Comparison of ENCODE assay signal across 19 cellular contexts in the genomic region with DNA sequence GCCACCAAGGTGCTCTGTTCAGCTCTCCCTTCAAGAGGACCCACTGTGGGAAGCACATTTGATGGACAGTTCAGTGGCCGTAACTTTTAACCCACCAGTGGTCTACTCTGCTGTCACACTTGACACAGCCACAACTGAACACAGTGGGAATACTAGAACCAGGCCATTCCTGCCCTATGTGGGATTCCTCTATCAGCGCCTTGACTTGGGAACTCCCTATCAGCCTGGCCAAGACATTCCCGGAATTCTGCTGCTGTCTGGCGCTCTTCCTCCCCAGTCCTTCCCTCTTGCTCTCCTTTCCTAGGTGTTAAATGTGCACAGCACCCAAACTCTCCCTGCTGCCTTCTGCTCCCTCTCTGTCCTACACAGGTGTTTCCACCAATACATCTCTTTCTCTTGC.
"Had no signal": no experiment of that assay in that cellular context is flagged by ENCODE, and none has a peak within 500 bp of the region (broad histone marks: within the 10 kb centered on the region; RNA-seq: fewer than 3 reads in every experiment).

No MANE protein-coding gene starts in this region.

- H3K4me1 ChIP-seq: breast epithelium, prostate gland, thyroid gland, uterus had no signal

- H3K9me3 ChIP-seq: breast epithelium, prostate gland, thyroid gland, uterus had no signal

- ATAC-seq: left lobe of liver; natural killer cell treated with Interleukin-12 subunit alpha and Interleukin-12 subunit beta and Interleukin-15 and Interleukin-18, amount 100 ng/mL, for 72 hours had no signal

- H3K36me3 ChIP-seq: breast epithelium, prostate gland, thyroid gland, uterus had no signal

- FAIRE-seq: keratinocyte had no signal

- H3K27ac ChIP-seq: breast epithelium, prostate gland, thyroid gland, uterus had no signal

- H3K4me1 Mint-ChIP-seq: activated CD4-positive, alpha-beta T cell treated with anti-CD3 and anti-CD28 coated beads, Interleukin-2, amount 10 ng/mL, durations not matched to agents 24 days and 14 days had no signal

- H3K4me3 ChIP-seq: breast epithelium, prostate gland, thyroid gland, uterus had no signal

- H3K4me3 Mint-ChIP-seq: activated CD4-positive, alpha-beta T cell treated with anti-CD3 and anti-CD28 coated beads, Interleukin-2, amount 10 ng/mL, durations not matched to agents 24 days and 14 days; activated naive CD8-positive, alpha-beta T cell treated with anti-CD3 and anti-CD28 coated beads, Interleukin-2, amount 10 ng/mL, durations not matched to agents 7 days and 5 days; activated T-helper 1 cell treated with anti-CD3 and anti-CD28 coated beads, Interleukin-12 subunit alpha, Interleukin-12 subunit beta, Interleukin-2, Interleukin-4 antibody, amounts not matched to agents 30 ng/mL and 10 ng/mL and 1 ng/mL, durations not matched to agents 14 hours and 24 hours and 36 hours; dendritic cell treated with granulocyte-macrophage colony-stimulating factor and Interleukin-4, amounts not matched to agents 40 ng/mL and 50 ng/mL, for 4 days; natural killer cell treated with Interleukin-12 subunit alpha and Interleukin-12 subunit beta and Interleukin-15 and Interleukin-18, amount 100 ng/mL, for 72 hours had no signal

- H3K27me3 ChIP-seq: breast epithelium, thyroid gland, uterus had no signal

- H3K27ac Mint-ChIP-seq: activated CD4-positive, alpha-beta T cell treated with anti-CD3 and anti-CD28 coated beads, Interleukin-2, amount 10 ng/mL, durations not matched to agents 24 days and 14 days; activated naive CD8-positive, alpha-beta T cell treated with anti-CD3 and anti-CD28 coated beads, Interleukin-2, amount 10 ng/mL, durations not matched to agents 7 days and 5 days; activated T-helper 1 cell treated with anti-CD3 and anti-CD28 coated beads, Interleukin-12 subunit alpha, Interleukin-12 subunit beta, Interleukin-2, Interleukin-4 antibody, amounts not matched to agents 30 ng/mL and 10 ng/mL and 1 ng/mL, durations not matched to agents 14 hours and 24 hours and 36 hours; dendritic cell treated with granulocyte-macrophage colony-stimulating factor and Interleukin-4, amounts not matched to agents 40 ng/mL and 50 ng/mL, for 4 days; natural killer cell treated with Interleukin-12 subunit alpha and Interleukin-12 subunit beta and Interleukin-15 and Interleukin-18, amount 100 ng/mL, for 72 hours had no signal

- DNase-seq: activated CD4-positive, alpha-beta T cell treated with anti-CD3 and anti-CD28 coated beads, Interleukin-2, amount 10 ng/mL, durations not matched to agents 24 days and 14 days; activated CD4-positive, CD25-positive, alpha-beta regulatory T cell; activated CD8-positive, alpha-beta memory T cell treated with anti-CD3 and anti-CD28 coated beads for 24 hours; activated naive CD8-positive, alpha-beta T cell treated with anti-CD3 and anti-CD28 coated beads, Interleukin-2, amount 10 ng/mL, durations not matched to agents 7 days and 5 days; anterior cingulate cortex; effector memory CD4-positive, alpha-beta T cell; occipital lobe; stimulated activated CD4-positive, alpha-beta T cell treated with anti-CD3 and anti-CD28 coated beads, Interleukin-12 subunit alpha, Interleukin-12 subunit beta, amount 100 ng/mL, for 4 hours; stimulated activated CD4-positive, alpha-beta T cell treated with anti-CD3 and anti-CD28 coated beads, Interleukin-2, amount 100 ng/mL, for 24 hours; SW 1271; thyroid gland; uterus had no signal

- H3K36me3 Mint-ChIP-seq: activated naive CD8-positive, alpha-beta T cell treated with anti-CD3 and anti-CD28 coated beads, Interleukin-2, amount 10 ng/mL, durations not matched to agents 7 days and 5 days; natural killer cell treated with Interleukin-12 subunit alpha and Interleukin-12 subunit beta and Interleukin-15 and Interleukin-18, amount 100 ng/mL, for 72 hours had no signal

- H3K9me3 Mint-ChIP-seq: activated CD4-positive, alpha-beta T cell treated with anti-CD3 and anti-CD28 coated beads, Interleukin-2, amount 10 ng/mL, durations not matched to agents 24 days and 14 days; activated naive CD8-positive, alpha-beta T cell treated with anti-CD3 and anti-CD28 coated beads, Interleukin-2, amount 10 ng/mL, durations not matched to agents 7 days and 5 days; activated T-helper 1 cell treated with anti-CD3 and anti-CD28 coated beads, Interleukin-12 subunit alpha, Interleukin-12 subunit beta, Interleukin-2, Interleukin-4 antibody, amounts not matched to agents 30 ng/mL and 10 ng/mL and 1 ng/mL, durations not matched to agents 14 hours and 24 hours and 36 hours; dendritic cell treated with granulocyte-macrophage colony-stimulating factor and Interleukin-4, amounts not matched to agents 40 ng/mL and 50 ng/mL, for 4 days; natural killer cell treated with Interleukin-12 subunit alpha and Interleukin-12 subunit beta and Interleukin-15 and Interleukin-18, amount 100 ng/mL, for 72 hours had no signal
